In the genomic region with DNA sequence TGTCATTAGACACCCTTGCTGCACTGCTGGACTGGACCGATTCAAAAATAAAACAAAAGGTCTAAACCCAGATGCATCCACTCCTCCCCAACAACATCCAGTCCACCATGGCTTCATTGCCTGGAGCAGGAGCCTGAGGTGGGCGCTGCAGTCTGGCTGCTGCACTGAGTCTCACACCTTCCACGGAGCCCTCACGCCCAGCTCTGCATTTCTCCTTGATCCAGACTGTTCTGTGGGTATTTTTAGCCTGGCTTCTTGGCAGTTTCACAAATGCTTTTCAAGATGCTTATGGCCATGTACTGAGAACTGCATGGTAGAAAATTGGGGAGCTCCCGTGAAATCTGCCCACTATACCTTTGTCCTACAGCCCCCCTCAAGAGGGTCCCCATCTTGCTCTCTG, we compare ENCODE assay signal across 28 cellular contexts.
"Had no signal": no experiment of that assay in that cellular context is flagged by ENCODE, and none has a peak within 500 bp of the region (broad histone marks: within the 10 kb centered on the region; RNA-seq: fewer than 3 reads in every experiment).

No MANE protein-coding gene starts in this region.

- H3K9ac ChIP-seq: neural progenitor cell, parathyroid adenoma had no signal

- DNase-seq: activated CD4-positive, alpha-beta T cell treated with anti-CD3 and anti-CD28 coated beads for 4 hours; activated CD4-positive, alpha-beta T cell treated with anti-CD3 and anti-CD28 coated beads, Interleukin-2, amount 50 U/mL, for 4 hours; activated CD4-positive, CD25-positive, alpha-beta regulatory T cell; activated effector memory CD4-positive, alpha-beta T cell treated with Interleukin-2 at 50 U/mL for 16 hours; activated naive CD4-positive, alpha-beta T cell treated with Interleukin-2 at 50 U/mL for 16 hours; activated T-cell treated with anti-CD3 and anti-CD28 coated beads for 4 hours; endodermal cell; esophagus squamous epithelium; foreskin melanocyte; glutamatergic neuron; hippocampal formation; kidney; lower lobe of right lung; mesenchymal stem cell; natural killer cell; occipital lobe; small intestine; stimulated activated CD4-positive, alpha-beta T cell treated with anti-CD3 and anti-CD28 coated beads, Interleukin-4, amount 100 ng/mL, for 4 hours; stimulated activated CD8-positive, alpha-beta memory T cell treated with anti-CD3 and anti-CD28 coated beads, Interleukin-4, amount 100 ng/mL, for 48 hours; stimulated activated naive CD8-positive, alpha-beta T cell treated with anti-CD3 and anti-CD28 coated beads, Interleukin-15, amount 100 ng/mL, for 72 hours; thyroid gland; upper lobe of right lung had no signal

- H3K4me1 ChIP-seq: ascending aorta, esophagus squamous epithelium, lower lobe of right lung, neural progenitor cell, parathyroid adenoma, thyroid gland, upper lobe of right lung had no signal

- H3K79me2 ChIP-seq: parathyroid adenoma had no signal

- H3K27me3 ChIP-seq: ascending aorta, thyroid gland had no signal

- H2AFZ ChIP-seq: neural progenitor cell, parathyroid adenoma had no signal

- ATAC-seq: lower lobe of right lung; natural killer cell; sciatic nerve; stimulated activated memory B cell treated with anti-CD40 and anti-IgM and Interleukin-4, amounts not matched to agents 10 μg/mL and 1 μg/mL and 100 μg/mL, for 72 hours; stimulated activated naive CD8-positive, alpha-beta T cell treated with anti-CD3 and anti-CD28 coated beads, Interleukin-15, amount 100 ng/mL, for 72 hours; upper lobe of right lung had no signal

- H3K9me3 ChIP-seq: ascending aorta, esophagus squamous epithelium, lower lobe of right lung, thyroid gland, upper lobe of right lung had no signal

- H3K4me2 ChIP-seq: neural progenitor cell had no signal

- H3K27ac ChIP-seq: ascending aorta, cardiac muscle cell, esophagus squamous epithelium, lower lobe of right lung, neural progenitor cell, parathyroid adenoma, thyroid gland, upper lobe of right lung had no signal

- H3K4me3 ChIP-seq: ascending aorta, cardiac muscle cell, esophagus squamous epithelium, lower lobe of right lung, neural progenitor cell, thyroid gland, upper lobe of right lung had no signal

- H3K36me3 ChIP-seq: ascending aorta, cardiac muscle cell, esophagus squamous epithelium, lower lobe of right lung, neural progenitor cell, thyroid gland, upper lobe of right lung had no signal
